Comparison of ENCODE assay signal across 9 cellular contexts in genomic region chr1:11981378-11982009, GRCh38. TPM values are rescaled to one million over a fixed set of nuclear protein-coding genes. Genes with fewer than 3 reads are reported as not detected.
DNase-seq lines count a peak whose midpoint lies in the region; ATAC-seq and TF ChIP-seq lines count a peak whose summit lies in the region.
"Had no signal": no experiment of that assay in that cellular context is flagged by ENCODE, and none has a peak within 500 bp of the region (broad histone marks: within the 10 kb centered on the region; RNA-seq: fewer than 3 reads in every experiment).

No MANE protein-coding gene starts in this region.

- H3K9me3 ChIP-seq in WERI-Rb-1 (ENCODE audit: severe bottlenecking), result no peaks in the 10 kb centered on the region

- H3K27ac ChIP-seq in WERI-Rb-1, result no peak overlapping the region

- H3K9me3 Mint-ChIP-seq in activated CD8-positive, alpha-beta memory T cell treated with anti-CD3 and anti-CD28 coated beads, Interleukin-2, amount 10 ng/mL, durations not matched to agents 7 days and 5 days (ENCODE audit: low read depth), result no peaks in the 10 kb centered on the region
- no peaks in the 10 kb centered on the region for H3K9me3 Mint-ChIP-seq in stimulated activated effector memory CD8-positive, alpha-beta T cell treated with anti-CD3 and anti-CD28 coated beads, Interleukin-12 subunit alpha, Interleukin-12 subunit beta, amount 100 ng/mL, for 72 hours

- DNase-seq in activated CD8-positive, alpha-beta memory T cell treated with anti-CD3 and anti-CD28 coated beads, Interleukin-2, amount 10 ng/mL, durations not matched to agents 7 days and 5 days, result no peak
- no peak for DNase-seq in activated CD8-positive, alpha-beta memory T cell treated with anti-CD3 and anti-CD28 coated beads, Interleukin-2, amount 50 U/mL, for 4 hours
- DNase-seq in WERI-Rb-1 (no peak), fibroblast of the aortic adventitia (ENCODE audit: low read depth) (no peak), NCI-H1048 (lab: John Stamatoyannopoulos, UW) (no peak)
- DNase-seq in stimulated activated effector memory CD8-positive, alpha-beta T cell treated with anti-CD3 and anti-CD28 coated beads, Interleukin-12 subunit alpha, Interleukin-12 subunit beta, amount 100 ng/mL, for 72 hours (ENCODE audit: low spot score in 2 of 2), result no peak
- DNase-seq: activated CD4-positive, CD25-positive, alpha-beta regulatory T cell treated with anti-CD3 and anti-CD28 coated beads, Interleukin-2, amount 50 U/mL, for 72 hours had no signal

- H3K36me3 Mint-ChIP-seq in activated CD8-positive, alpha-beta memory T cell treated with anti-CD3 and anti-CD28 coated beads, Interleukin-2, amount 10 ng/mL, durations not matched to agents 7 days and 5 days, result peaks cover 13% of the 10 kb centered on the region
- peaks cover 61% of the 10 kb centered on the region for H3K36me3 Mint-ChIP-seq in stimulated activated effector memory CD8-positive, alpha-beta T cell treated with anti-CD3 and anti-CD28 coated beads, Interleukin-12 subunit alpha, Interleukin-12 subunit beta, amount 100 ng/mL, for 72 hours

- ATAC-seq in activated CD8-positive, alpha-beta memory T cell treated with anti-CD3 and anti-CD28 coated beads, Interleukin-2, amount 10 ng/mL, durations not matched to agents 7 days and 5 days, result no peak
- ATAC-seq in stimulated activated effector memory CD8-positive, alpha-beta T cell treated with anti-CD3 and anti-CD28 coated beads, Interleukin-12 subunit alpha, Interleukin-12 subunit beta, amount 100 ng/mL, for 72 hours, result no peak
- ATAC-seq in HG03139 (IDR thresholded peaks at IDR 0.05; ENCODE audit: unreplicated experiment), result no peak
- ATAC-seq in GM19397 (IDR thresholded peaks at IDR 0.05; ENCODE audit: unreplicated experiment), result no peak

- no peaks in the 10 kb centered on the region for H3K27me3 Mint-ChIP-seq in activated CD8-positive, alpha-beta memory T cell treated with anti-CD3 and anti-CD28 coated beads, Interleukin-2, amount 10 ng/mL, durations not matched to agents 7 days and 5 days

- no peak for TF ChIP-seq CTCF in WERI-Rb-1 (IDR thresholded peaks at IDR 0.05; ENCODE audit: low read depth, low read length)
- TF ChIP-seq CTCF in fibroblast of the aortic adventitia (IDR thresholded peaks at IDR 0.05; ENCODE audit: insufficient read depth, low read length), result no peak

- H3K36me3 ChIP-seq in WERI-Rb-1, result peaks cover 46% of the 10 kb centered on the region

- CTCF ChIA-PET in activated CD8-positive, alpha-beta memory T cell treated with anti-CD3 and anti-CD28 coated beads, Interleukin-2, amount 10 ng/mL, durations not matched to agents 7 days and 5 days (lab: Charles Lee), result interaction anchor here (0.6 to 1.6 kb wide), 5 partner anchors 38 to 74 kb away, joined by 3 to 5 read pairs (median 4); partner anchors contain the start of gene MIIP

- H3K4me1 Mint-ChIP-seq in activated CD8-positive, alpha-beta memory T cell treated with anti-CD3 and anti-CD28 coated beads, Interleukin-2, amount 10 ng/mL, durations not matched to agents 7 days and 5 days, result peaks cover 47% of the 10 kb centered on the region
- H3K4me1 Mint-ChIP-seq in stimulated activated effector memory CD8-positive, alpha-beta T cell treated with anti-CD3 and anti-CD28 coated beads, Interleukin-12 subunit alpha, Interleukin-12 subunit beta, amount 100 ng/mL, for 72 hours, result peaks cover 59% of the 10 kb centered on the region

- H3K27me3 ChIP-seq in WERI-Rb-1 (ENCODE audit: insufficient read depth, low read depth, severe bottlenecking), result no peaks in the 10 kb centered on the region

- peak overlapping the region; percentile 58 for H3K4me3 ChIP-seq in WERI-Rb-1 (ENCODE audit: low read depth, low read length)
- H3K4me3 ChIP-seq in fibroblast of the aortic adventitia (ENCODE audit: low read depth, low read length), result peak overlapping the region; percentile 95

- H3K4me3 Mint-ChIP-seq in activated CD8-positive, alpha-beta memory T cell treated with anti-CD3 and anti-CD28 coated beads, Interleukin-2, amount 10 ng/mL, durations not matched to agents 7 days and 5 days, result peak overlapping the region; percentile 99
- H3K4me3 Mint-ChIP-seq in stimulated activated effector memory CD8-positive, alpha-beta T cell treated with anti-CD3 and anti-CD28 coated beads, Interleukin-12 subunit alpha, Interleukin-12 subunit beta, amount 100 ng/mL, for 72 hours, result peak overlapping the region; percentile 92

- H3K27ac Mint-ChIP-seq in activated CD8-positive, alpha-beta memory T cell treated with anti-CD3 and anti-CD28 coated beads, Interleukin-2, amount 10 ng/mL, durations not matched to agents 7 days and 5 days, result peak overlapping the region; percentile 93
- peak overlapping the region; percentile 96 for H3K27ac Mint-ChIP-seq in stimulated activated effector memory CD8-positive, alpha-beta T cell treated with anti-CD3 and anti-CD28 coated beads, Interleukin-12 subunit alpha, Interleukin-12 subunit beta, amount 100 ng/mL, for 72 hours

RNA-seq across cellular contexts. Expression of gene MFN2, which starts 1.2 kb away (rescaled TPM):
- total RNA-seq in activated CD8-positive, alpha-beta memory T cell treated with anti-CD3 and anti-CD28 coated beads, Interleukin-2, amount 10 ng/mL, durations not matched to agents 7 days and 5 days, result 10 to 100 TPM; 57.7 to 67.5 TPM
- total RNA-seq in fibroblast of the aortic adventitia (ENCODE audit: low replicate concordance), result 41.9 and 59.7 TPM in 2 replicates

RNA-seq across cellular contexts. Expression of gene MIIP, which starts 37.8 kb away (rescaled TPM):
- 10 to 100 TPM; 41.4 to 59.3 TPM for total RNA-seq in activated CD8-positive, alpha-beta memory T cell treated with anti-CD3 and anti-CD28 coated beads, Interleukin-2, amount 10 ng/mL, durations not matched to agents 7 days and 5 days
- total RNA-seq in fibroblast of the aortic adventitia (ENCODE audit: low replicate concordance), result 22.0 and 31.4 TPM in 2 replicates

RNA-seq across cellular contexts. Expression of gene PLOD1, which starts 47.0 kb away (rescaled TPM):
- 10 to 100 TPM; 17.6 to 20.8 TPM for total RNA-seq in activated CD8-positive, alpha-beta memory T cell treated with anti-CD3 and anti-CD28 coated beads, Interleukin-2, amount 10 ng/mL, durations not matched to agents 7 days and 5 days
- 116 and 123 TPM in 2 replicates for total RNA-seq in fibroblast of the aortic adventitia (ENCODE audit: low replicate concordance)

RNA-seq across cellular contexts. Expression of gene KIAA2013, which starts 55.3 kb away (rescaled TPM):
- total RNA-seq in activated CD8-positive, alpha-beta memory T cell treated with anti-CD3 and anti-CD28 coated beads, Interleukin-2, amount 10 ng/mL, durations not matched to agents 7 days and 5 days, result 10 to 100 TPM; 44.2 to 44.6 TPM
- 37.8 and 86.9 TPM in 2 replicates for total RNA-seq in fibroblast of the aortic adventitia (ENCODE audit: low replicate concordance)
